In genomic region chrX:107551546-107551945, GRCh38 we compare ENCODE assay signal across 28 cellular contexts.
DNase-seq lines count a peak whose midpoint lies in the region; ATAC-seq, FAIRE-seq and TF ChIP-seq lines count a peak whose summit lies in the region.
"Had no signal": no experiment of that assay in that cellular context is flagged by ENCODE, and none has a peak within 500 bp of the region (broad histone marks: within the 10 kb centered on the region; RNA-seq: fewer than 3 reads in every experiment).

No MANE protein-coding gene starts in this region.

- no peak for TF ChIP-seq RAD21 in HepG2 (CRISPR knock-in tag; IDR thresholded peaks at IDR 0.05)

- H3K27me3 ChIP-seq in lung (ENCODE audit: control insufficient read depth, insufficient read depth) (no peaks in the 10 kb centered on the region), upper lobe of right lung (no peaks in the 10 kb centered on the region), HepG2 (ENCODE audit: control insufficient read depth in 1 of 2, insufficient read depth in 2 of 2, low read length in 2 of 2) (no peaks in the 10 kb centered on the region; a peak in 1 of 5 replicates)
- H3K27me3 ChIP-seq: brain microvascular endothelial cell had no signal

- TF ChIP-seq EP300 in HepG2 (IDR thresholded peaks at IDR 0.05; ENCODE audit: low read depth in 2 of 2, low read length in 2 of 2) (no peak), HepG2 (CRISPR knock-in tag; IDR thresholded peaks at IDR 0.05; ENCODE audit: borderline replicate concordance) (no peak)

- ATAC-seq in left ventricle myocardium superior (peak; percentile 81), lung (ENCODE audit: insufficient read depth, low FRiP score) (no peak), upper lobe of right lung (peak; percentile 67), HepG2 (no peak)
- ATAC-seq: A549; activated CD8-positive, alpha-beta T cell treated with anti-CD3 and anti-CD28 coated beads for 36 hours; GM23338; K562; PC-3; sciatic nerve; stimulated activated naive CD8-positive, alpha-beta T cell treated with anti-CD3 and anti-CD28 coated beads, Interleukin-15, amount 100 ng/mL, for 72 hours had no signal

- H3K4me3 ChIP-seq in lung (no peak overlapping the region), upper lobe of right lung (no peak overlapping the region), HepG2 (replicated peaks in 1 of 3; ENCODE audit: insufficient read depth in 1 of 3, low read depth in 2 of 3, low read length in 3 of 3) (no peak overlapping the region)
- H3K4me3 ChIP-seq: A549, adrenal gland, GM23338, K562, tibial nerve had no signal

- H3K79me2 ChIP-seq in HepG2 (ENCODE audit: insufficient read depth, low read length): no peaks in the 10 kb centered on the region

- H3K27ac ChIP-seq in lung (ENCODE audit: low read depth in 1 of 2, low read length in 1 of 2) (no peak overlapping the region), upper lobe of right lung (no peak overlapping the region), HepG2 (ENCODE audit: extremely low read length, insufficient read depth, low read length) (no peak overlapping the region)
- H3K27ac ChIP-seq: A549, adrenal gland, brain microvascular endothelial cell, tibial nerve had no signal

- H3K4me1 ChIP-seq in lung (ENCODE audit: control insufficient read depth in 2 of 2, insufficient read depth in 2 of 2, low read length in 2 of 2) (no peaks in the 10 kb centered on the region), upper lobe of right lung (no peaks in the 10 kb centered on the region), HepG2 (ENCODE audit: insufficient read depth, low read length) (no peaks in the 10 kb centered on the region)
- H3K4me1 ChIP-seq: A549, adrenal gland, tibial nerve had no signal

- no peaks in the 10 kb centered on the region for H4K20me1 ChIP-seq in HepG2 (ENCODE audit: insufficient read depth, low read length)

- FAIRE-seq in HepG2 (lab: Jason Lieb, UNC): no peak
- no peak for FAIRE-seq in RCC 7860 (lab: Jason Lieb, UNC)
- FAIRE-seq: endothelial cell of umbilical vein, frontal cortex, HTR-8/SVneo, K562 had no signal

- peak; percentile 29 for DNase-seq in left ventricle myocardium superior
- no peak for DNase-seq in cardiac septum (ENCODE audit: low spot score)
- peak in 36 of 56 donors; percentile 0 to 33 (median 4) for DNase-seq in amygdala (lab: John Stamatoyannopoulos, UW)
- DNase-seq in lung (ENCODE audit: low spot score): peak; percentile 64
- peak; percentile 72 for DNase-seq in upper lobe of right lung
- DNase-seq in HepG2 (ENCODE audit: low spot score): no peak
- DNase-seq in cortex of kidney (lab: John Stamatoyannopoulos, UW): no peak
- DNase-seq in RCC 7860 (ENCODE audit: low spot score): no peak
- DNase-seq: activated CD8-positive, alpha-beta memory T cell treated with anti-CD3 and anti-CD28 coated beads, Interleukin-2, amount 50 U/mL, for 48 hours; activated CD8-positive, alpha-beta T cell treated with anti-CD3 and anti-CD28 coated beads for 36 hours; activated naive CD4-positive, alpha-beta T cell treated with Interleukin-2 at 50 U/mL for 16 hours; adrenal gland; brain microvascular endothelial cell; CD4-positive, alpha-beta T cell; mesendoderm; NCI-H1417 treated with DMSO at 0.1 percent for 48 hours; NCI-H510A; PC-3; stimulated activated CD8-positive, alpha-beta memory T cell treated with anti-CD3 and anti-CD28 coated beads, Interleukin-4, amount 100 ng/mL, for 48 hours; stimulated activated naive CD8-positive, alpha-beta T cell treated with anti-CD3 and anti-CD28 coated beads, Interleukin-15, amount 100 ng/mL, for 72 hours had no signal

- H3K4me2 ChIP-seq in HepG2 (ENCODE audit: low read depth, low read length): no peak overlapping the region
- H3K4me2 ChIP-seq: A549, GM23338 had no signal

- WGBS in lung, 2 donors: 62 to 89% methylated on average over 7 of the region's 7 CpGs
- 0% methylated on average over 2 of the region's 7 CpGs for WGBS in HepG2 (ENCODE audit: low lambda C conversion rate)

- H2AFZ ChIP-seq in HepG2 (ENCODE audit: low read length): no peak overlapping the region
- H2AFZ ChIP-seq: GM23338 had no signal

- in situ Hi-C loops in HepG2 (cut with HindIII; ENCODE audit: extremely low pct_ligation_motif_present, low pct_unique_long_range_greater_than_20kb): no loop called here

- H3K36me3 ChIP-seq in lung (ENCODE audit: control insufficient read depth in 2 of 2, insufficient read depth in 2 of 2, low read length in 2 of 2) (no peaks in the 10 kb centered on the region), upper lobe of right lung (no peaks in the 10 kb centered on the region), HepG2 (replicated peaks in 1 of 2; ENCODE audit: control insufficient read depth in 1 of 2, insufficient read depth in 2 of 2, low read length in 2 of 2) (no peaks in the 10 kb centered on the region)
- H3K36me3 ChIP-seq: adrenal gland, brain microvascular endothelial cell, tibial nerve had no signal

- TF ChIP-seq POLR2A in HepG2 (IDR thresholded peaks at IDR 0.05; ENCODE audit: insufficient read depth in 1 of 2, low read depth in 2 of 2, low read length in 2 of 2): no peak

- POLR2A ChIA-PET in HepG2 (lab: Yijun Ruan, JAX): no interaction called here

- H3K9me3 ChIP-seq in lung (ENCODE audit: control insufficient read depth in 2 of 2, insufficient read depth in 1 of 2, low read length in 1 of 2) (no peaks in the 10 kb centered on the region), upper lobe of right lung (no peaks in the 10 kb centered on the region), HepG2 (ENCODE audit: low read length) (no peaks in the 10 kb centered on the region)
- H3K9me3 ChIP-seq: A549, adrenal gland, tibial nerve had no signal

- TF ChIP-seq CTCF in lung (IDR thresholded peaks at IDR 0.05; ENCODE audit: control extremely low read depth, extremely low read depth) (no peak), upper lobe of right lung (IDR thresholded peaks at IDR 0.05) (no peak), HepG2 (CRISPR knock-in tag; IDR thresholded peaks at IDR 0.05) (no peak)

- no TSS peak for BruUV-seq in HepG2 (replicated peaks; lab: Mats Ljungman, UMichigan)

- intact Hi-C loops in left ventricle myocardium superior (cut with micrococcal nuclease): no loop called here
- intact Hi-C loops in cardiac septum (cut with DNase I): no loop called here
- intact Hi-C loops in upper lobe of right lung (cut with DNase I): no loop called here
- intact Hi-C loops in HepG2 (cut with micrococcal nuclease; ENCODE audit: unreplicated experiment): no loop called here

- CTCF ChIA-PET in HepG2 (lab: Yijun Ruan, JAX; ENCODE audit: low intra/inter-chr PET ratio, low total read pairs): no interaction called here

- no peak overlapping the region for H3K9ac ChIP-seq in HepG2 (ENCODE audit: insufficient read depth, low read depth, low read length)

TF ChIP-seq in HepG2, 621 proteins besides CTCF, POLR2A, EP300 and RAD21:
- no peak for TF ChIP-seq ZNF816 (CRISPR knock-in tag; IDR thresholded peaks at IDR 0.05; ENCODE audit: borderline replicate concordance)

Comparison
In these comparisons a context has a peak if more than half of its experiments do, and no peak if none do; other contexts are left out.
1. DNase-seq: peak in left ventricle myocardium superior (single experiment), amygdala (36 of 56), lung (single experiment) and upper lobe of right lung (single experiment); none in cardiac septum (single experiment), HepG2 (single experiment), cortex of kidney (single experiment) and RCC 7860 (single experiment).
2. ATAC-seq: peak in left ventricle myocardium superior (single experiment) and upper lobe of right lung (single experiment); none in lung (single experiment) and HepG2 (single experiment).